In genomic region chr1:64906447-64906846, GRCh38 we compare ENCODE assay signal across 1 cellular context.
TF ChIP-seq lines count a peak whose summit lies in the region.

No MANE protein-coding gene starts in this region.

TF ChIP-seq in endothelial cell of umbilical vein, 7 proteins besides CTCF, POLR2A, EP300 and RAD21 (continued from another document):
- TF ChIP-seq GATA2 (IDR thresholded peaks at IDR 0.05; ENCODE audit: insufficient read depth, insufficient read length, low read depth, low read length) (no peak), FOS (IDR thresholded peaks at IDR 0.05; ENCODE audit: borderline replicate concordance, insufficient read depth, low read length) (peak; percentile 64)
- TF ChIP-seq, protein P1, sequence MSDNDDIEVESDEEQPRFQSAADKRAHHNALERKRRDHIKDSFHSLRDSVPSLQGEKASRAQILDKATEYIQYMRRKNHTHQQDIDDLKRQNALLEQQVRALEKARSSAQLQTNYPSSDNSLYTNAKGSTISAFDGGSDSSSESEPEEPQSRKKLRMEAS (IDR thresholded peaks at IDR 0.05; ENCODE audit: insufficient read depth, insufficient read length): no peak
